ENCODE assay signal across 36 cellular contexts in genomic region chr10:116597543-116597942, GRCh38. TPM values are rescaled to one million over a fixed set of nuclear protein-coding genes. Genes with fewer than 3 reads are reported as not detected.
"Had no signal": no experiment of that assay in that cellular context is flagged by ENCODE, and none has a peak within 500 bp of the region (broad histone marks: within the 10 kb centered on the region; RNA-seq: fewer than 3 reads in every experiment).

No MANE protein-coding gene starts in this region.

- DNase-seq: activated CD4-positive, alpha-beta T cell treated with anti-CD3 and anti-CD28 coated beads for 36 hours; activated CD4-positive, alpha-beta T cell treated with anti-CD3 and anti-CD28 coated beads, Interleukin-2, amount 10 ng/mL, durations not matched to agents 7 days and 5 days; activated CD4-positive, alpha-beta T cell treated with anti-CD3 and anti-CD28 coated beads, Interleukin-2, amount 50 U/mL, for 48 hours; activated CD8-positive, alpha-beta memory T cell treated with anti-CD3 and anti-CD28 coated beads, Interleukin-2, amount 50 U/mL, for 4 hours; activated gamma-delta T cell treated with Interleukin-2 at 50 U/mL for 16 hours; activated naive CD4-positive, alpha-beta T cell treated with anti-CD3 and anti-CD28 coated beads for 36 hours; activated naive CD8-positive, alpha-beta T cell treated with anti-CD3 and anti-CD28 coated beads, Interleukin-2, amount 50 U/mL, for 24 hours; activated T-cell treated with anti-CD3 and anti-CD28 coated beads for 4 hours; activated T-cell treated with anti-CD3 and anti-CD28 coated beads, Interleukin-2, amount 50 U/mL, for 4 hours; anterior cingulate cortex; brain microvascular endothelial cell; Kasumi-1; KG1; MM.1S; MV-4-11; NCI-H1092; NCI-H1417; NCI-H146; NCI-H187; NCI-H2029 treated with DMSO at 0.1 percent for 48 hours; NCI-H2107; NCI-H2171; NCI-H510A; NCI-H526; NCI-H748 treated with DMSO at 0.1 percent for 48 hours; Peyer's patch; RPMI8226; SHP77 treated with DMSO at 0.1 percent for 48 hours; SK-N-SH had no signal

- H3K36me3 ChIP-seq: brain microvascular endothelial cell, Peyer's patch, SJSA1 had no signal

- H3K36me3 Mint-ChIP-seq: activated naive CD8-positive, alpha-beta T cell; WTC11 had no signal

- H3K27ac ChIP-seq: brain microvascular endothelial cell, Peyer's patch, SJSA1 had no signal

- H3K4me1 ChIP-seq: Peyer's patch, SJSA1 had no signal

- ATAC-seq: activated CD4-positive, alpha-beta T cell treated with anti-CD3 and anti-CD28 coated beads for 36 hours; activated CD4-positive, CD25-positive, alpha-beta regulatory T cell treated with anti-CD3 and anti-CD28 coated beads, Interleukin-2, amount 50 U/mL, for 24 hours; activated naive CD8-positive, alpha-beta T cell treated with anti-CD3 and anti-CD28 coated beads, Interleukin-2, amount 50 U/mL, for 24 hours; activated T-cell treated with anti-CD3 and anti-CD28 coated beads, Interleukin-2, amount 50 U/mL, for 4 hours; WTC11 had no signal

- H3K27me3 ChIP-seq: brain microvascular endothelial cell, Peyer's patch, SJSA1 had no signal

- H3K4me3 ChIP-seq: Peyer's patch, SJSA1 had no signal

- H3K9me3 Mint-ChIP-seq: activated CD4-positive, alpha-beta T cell treated with anti-CD3 and anti-CD28 coated beads, Interleukin-2, amount 10 ng/mL, durations not matched to agents 7 days and 5 days; activated naive CD4-positive, alpha-beta T cell treated with anti-CD3 and anti-CD28 coated beads for 36 hours; activated naive CD8-positive, alpha-beta T cell treated with anti-CD3 and anti-CD28 coated beads, Interleukin-2, amount 50 U/mL, for 24 hours; activated T-cell treated with anti-CD3 and anti-CD28 coated beads, Interleukin-2, amount 50 U/mL, for 4 hours; activated T-helper 1 cell treated with anti-CD3 and anti-CD28 coated beads, Interleukin-12 subunit alpha, Interleukin-12 subunit beta, Interleukin-2, Interleukin-4 antibody, amounts not matched to agents 30 ng/mL and 10 ng/mL and 1 ng/mL, durations not matched to agents 14 hours and 24 hours and 36 hours; T-helper 1 cell treated with Interleukin-12 subunit alpha and Interleukin-12 subunit beta and Interleukin-4 antibody, amounts not matched to agents 30 μg/mL and 1 μg/mL, for 36 hours; T-helper 2 cell treated with Interferon-gamma antibody and Interleukin-4, amounts not matched to agents 5 μg/mL and 100 μg/mL, for 36 hours; WTC11 had no signal

- H3K27ac Mint-ChIP-seq: activated CD4-positive, alpha-beta T cell treated with anti-CD3 and anti-CD28 coated beads for 36 hours; activated CD4-positive, alpha-beta T cell treated with anti-CD3 and anti-CD28 coated beads, Interleukin-2, amount 10 ng/mL, durations not matched to agents 7 days and 5 days; activated naive CD4-positive, alpha-beta T cell treated with anti-CD3 and anti-CD28 coated beads for 36 hours; activated naive CD8-positive, alpha-beta T cell; activated naive CD8-positive, alpha-beta T cell treated with anti-CD3 and anti-CD28 coated beads, Interleukin-2, amount 50 U/mL, for 24 hours; activated T-helper 1 cell treated with anti-CD3 and anti-CD28 coated beads, Interleukin-12 subunit alpha, Interleukin-12 subunit beta, Interleukin-2, Interleukin-4 antibody, amounts not matched to agents 30 ng/mL and 10 ng/mL and 1 ng/mL, durations not matched to agents 14 hours and 24 hours and 36 hours; T-helper 1 cell treated with Interleukin-12 subunit alpha and Interleukin-12 subunit beta and Interleukin-4 antibody, amounts not matched to agents 30 μg/mL and 1 μg/mL, for 36 hours; T-helper 2 cell treated with Interferon-gamma antibody and Interleukin-4, amounts not matched to agents 5 μg/mL and 100 μg/mL, for 36 hours; WTC11 had no signal

- H3K9me3 ChIP-seq: Peyer's patch, SJSA1, SK-N-SH had no signal

RNA-seq across cellular contexts. Expression of gene PNLIPRP1, which starts 6.8 kb away (rescaled TPM):
- total RNA-seq: activated CD4-positive, alpha-beta T cell treated with anti-CD3 and anti-CD28 coated beads for 36 hours; activated CD4-positive, alpha-beta T cell treated with anti-CD3 and anti-CD28 coated beads, Interleukin-2, amount 10 ng/mL, durations not matched to agents 7 days and 5 days; activated naive CD4-positive, alpha-beta T cell treated with anti-CD3 and anti-CD28 coated beads for 36 hours; activated T-helper 1 cell treated with anti-CD3 and anti-CD28 coated beads, Interleukin-12 subunit alpha, Interleukin-12 subunit beta, Interleukin-2, Interleukin-4 antibody, amounts not matched to agents 30 ng/mL and 10 ng/mL and 1 ng/mL, durations not matched to agents 14 hours and 24 hours and 36 hours; Peyer's patch; SJSA1 had no signal
- polyA plus RNA-seq: SK-N-SH had no signal

RNA-seq across cellular contexts. Expression of gene PNLIPRP2, which starts 23.2 kb away (rescaled TPM):
- total RNA-seq: activated CD4-positive, alpha-beta T cell treated with anti-CD3 and anti-CD28 coated beads for 36 hours; activated CD4-positive, alpha-beta T cell treated with anti-CD3 and anti-CD28 coated beads, Interleukin-2, amount 10 ng/mL, durations not matched to agents 7 days and 5 days; activated naive CD4-positive, alpha-beta T cell treated with anti-CD3 and anti-CD28 coated beads for 36 hours; activated T-helper 1 cell treated with anti-CD3 and anti-CD28 coated beads, Interleukin-12 subunit alpha, Interleukin-12 subunit beta, Interleukin-2, Interleukin-4 antibody, amounts not matched to agents 30 ng/mL and 10 ng/mL and 1 ng/mL, durations not matched to agents 14 hours and 24 hours and 36 hours; SJSA1 had no signal
- polyA plus RNA-seq: SK-N-SH had no signal

RNA-seq across cellular contexts. Expression of gene PNLIP, which starts 51.8 kb away (rescaled TPM):
- total RNA-seq: activated CD4-positive, alpha-beta T cell treated with anti-CD3 and anti-CD28 coated beads for 36 hours; activated CD4-positive, alpha-beta T cell treated with anti-CD3 and anti-CD28 coated beads, Interleukin-2, amount 10 ng/mL, durations not matched to agents 7 days and 5 days; activated naive CD4-positive, alpha-beta T cell treated with anti-CD3 and anti-CD28 coated beads for 36 hours; activated T-helper 1 cell treated with anti-CD3 and anti-CD28 coated beads, Interleukin-12 subunit alpha, Interleukin-12 subunit beta, Interleukin-2, Interleukin-4 antibody, amounts not matched to agents 30 ng/mL and 10 ng/mL and 1 ng/mL, durations not matched to agents 14 hours and 24 hours and 36 hours; Peyer's patch; SJSA1 had no signal
- polyA plus RNA-seq: SK-N-SH had no signal
